In the genomic region with DNA sequence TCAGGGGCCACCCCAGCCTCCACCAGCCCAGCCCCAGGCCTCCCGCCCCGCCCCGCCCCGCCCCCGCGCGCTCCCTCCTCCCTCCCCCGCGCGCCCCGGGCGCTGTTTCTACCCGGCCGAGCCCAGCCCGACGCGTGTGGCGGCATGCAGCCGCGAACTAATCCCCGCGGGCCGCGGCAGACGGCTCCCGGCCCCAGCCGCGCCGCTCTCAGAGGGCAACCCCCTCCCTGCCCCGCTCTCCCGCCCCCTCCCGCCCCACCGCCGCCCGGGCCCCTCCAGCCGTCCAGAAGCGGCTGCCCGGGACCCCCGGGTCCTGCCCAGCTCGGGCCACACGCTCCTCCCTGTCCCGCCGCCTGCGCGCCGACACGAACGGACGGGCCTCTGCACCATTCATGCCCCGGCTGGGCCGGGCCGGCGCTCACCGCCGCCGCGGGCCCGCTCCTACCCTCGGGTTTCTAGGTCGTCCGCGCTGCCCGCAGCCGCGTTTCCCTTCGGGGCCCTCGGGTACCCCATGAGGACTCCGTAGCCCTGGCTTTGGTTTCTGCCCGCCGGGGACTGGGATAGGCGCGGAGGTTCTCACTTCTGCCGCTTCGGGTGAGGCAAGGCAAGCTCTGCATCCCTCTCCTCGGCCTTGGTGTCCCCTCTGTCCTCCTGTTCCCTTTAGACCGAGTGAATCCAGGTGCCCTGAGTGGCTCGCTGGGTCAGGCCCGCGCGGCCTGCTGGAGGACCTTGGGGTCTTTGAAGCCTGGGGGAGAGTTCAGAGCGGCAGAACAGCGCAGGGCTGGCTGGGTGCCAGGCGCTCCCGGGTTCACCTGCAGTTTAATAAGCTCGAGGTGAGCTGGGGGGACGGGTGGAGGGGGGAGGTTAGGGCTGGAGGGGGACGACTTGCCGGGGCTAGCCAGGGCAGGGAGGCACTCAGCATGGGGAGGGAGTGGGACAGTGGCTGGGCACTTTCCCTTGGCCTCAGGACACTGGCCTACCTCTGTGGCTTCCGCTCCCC, we compare ENCODE assay signal across 1 cellular context.
TF ChIP-seq lines count a peak whose summit lies in the region.

No MANE protein-coding gene starts in this region.

TF ChIP-seq in HepG2, 621 proteins besides CTCF, POLR2A, EP300 and RAD21:
- TF ChIP-seq ZFX (CRISPR knock-in tag; IDR thresholded peaks at IDR 0.05; ENCODE audit: low read depth) (peak; percentile 50), EZH2 (conservative IDR thresholded peaks at IDR 0.05; ENCODE audit: low read depth, low read length) (peak; percentile 96), MAFK (conservative IDR thresholded peaks at IDR 0.05 in 1 of 2, IDR thresholded peaks at IDR 0.05 in 1 of 2; ENCODE audit: low read length in 2 of 2) (no peak), ZNF546 (CRISPR knock-in tag; conservative IDR thresholded peaks at IDR 0.05) (no peak), ZNF777 (CRISPR knock-in tag; IDR thresholded peaks at IDR 0.05) (peak; percentile 83), ARNT (IDR thresholded peaks at IDR 0.05) (no peak), JDP2 (CRISPR knock-in tag; IDR thresholded peaks at IDR 0.05; ENCODE audit: borderline replicate concordance) (no peak), ZNF687 (CRISPR knock-in tag; IDR thresholded peaks at IDR 0.05) (peak; percentile 47), UBTF (CRISPR knock-in tag; IDR thresholded peaks at IDR 0.05) (peak; percentile 68; the same call in 1 of the 2 replicates), ZNF598 (CRISPR knock-in tag; IDR thresholded peaks at IDR 0.05; ENCODE audit: borderline replicate concordance) (no peak), HNRNPLL (IDR thresholded peaks at IDR 0.05; ENCODE audit: low read depth, low read length, poor library complexity, severe bottlenecking) (peak; percentile 16), RNF2 (conservative IDR thresholded peaks at IDR 0.05; ENCODE audit: low read depth) (no peak), MTF2 (CRISPR knock-in tag; IDR thresholded peaks at IDR 0.05; ENCODE audit: borderline replicate concordance) (peak; percentile 82), FOXK2 (IDR thresholded peaks at IDR 0.05) (no peak), NCOA1 (CRISPR knock-in tag; IDR thresholded peaks at IDR 0.05) (no peak), ZFY (CRISPR knock-in tag; IDR thresholded peaks at IDR 0.05) (0 out of 2 replicates have a peak, but pooled peaks have one; percentile 14), TP53 (CRISPR knock-in tag; conservative IDR thresholded peaks at IDR 0.05) (no peak), MXI1 (IDR thresholded peaks at IDR 0.05; ENCODE audit: borderline replicate concordance, low read depth, low read length) (no peak), BCL6 (CRISPR knock-in tag; IDR thresholded peaks at IDR 0.05) (peak; percentile 19; the same call in 1 of the 2 replicates), SOX13 (IDR thresholded peaks at IDR 0.05) (no peak), SOX13 (CRISPR knock-in tag; conservative IDR thresholded peaks at IDR 0.05 in 1 of 2, IDR thresholded peaks at IDR 0.05 in 1 of 2) (no peak), ZNF33A (CRISPR knock-in tag; IDR thresholded peaks at IDR 0.05; ENCODE audit: borderline replicate concordance) (no peak), NAIF1 (CRISPR knock-in tag; IDR thresholded peaks at IDR 0.05; ENCODE audit: borderline replicate concordance) (no peak), HNRNPK (IDR thresholded peaks at IDR 0.05; ENCODE audit: low read depth, low read length, poor library complexity, severe bottlenecking) (peak; percentile 51), ZNF691 (CRISPR knock-in tag; IDR thresholded peaks at IDR 0.05; ENCODE audit: borderline replicate concordance, low read depth) (no peak), JUN (CRISPR knock-in tag; IDR thresholded peaks at IDR 0.05) (no peak)
- TF ChIP-seq, protein P1, sequence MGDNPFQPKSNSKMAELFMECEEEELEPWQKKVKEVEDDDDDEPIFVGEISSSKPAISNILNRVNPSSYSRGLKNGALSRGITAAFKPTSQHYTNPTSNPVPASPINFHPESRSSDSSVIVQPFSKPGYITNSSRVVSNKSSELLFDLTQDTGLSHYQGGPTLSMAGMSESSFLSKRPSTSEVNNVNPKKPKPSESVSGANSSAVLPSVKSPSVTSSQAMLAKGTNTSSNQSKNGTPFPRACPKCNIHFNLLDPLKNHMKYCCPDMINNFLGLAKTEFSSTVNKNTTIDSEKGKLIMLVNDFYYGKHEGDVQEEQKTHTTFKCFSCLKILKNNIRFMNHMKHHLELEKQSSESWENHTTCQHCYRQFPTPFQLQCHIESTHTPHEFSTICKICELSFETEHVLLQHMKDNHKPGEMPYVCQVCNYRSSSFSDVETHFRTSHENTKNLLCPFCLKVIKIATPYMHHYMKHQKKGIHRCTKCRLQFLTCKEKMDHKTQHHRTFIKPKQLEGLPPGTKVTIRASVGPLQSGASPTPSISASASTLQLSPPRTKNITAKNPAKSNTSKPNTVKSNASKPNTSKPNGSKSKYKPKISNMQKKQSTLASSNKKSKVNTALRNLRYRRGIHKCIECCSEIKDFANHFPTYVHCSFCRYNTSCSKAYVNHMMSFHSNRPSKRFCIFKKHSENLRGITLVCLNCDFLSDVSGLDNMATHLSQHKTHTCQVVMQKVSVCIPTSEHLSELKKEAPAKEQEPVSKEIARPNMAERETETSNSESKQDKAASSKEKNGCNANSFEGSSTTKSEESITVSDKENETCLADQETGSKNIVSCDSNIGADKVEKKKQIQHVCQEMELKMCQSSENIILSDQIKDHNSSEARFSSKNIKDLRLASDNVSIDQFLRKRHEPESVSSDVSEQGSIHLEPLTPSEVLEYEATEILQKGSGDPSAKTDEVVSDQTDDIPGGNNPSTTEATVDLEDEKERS (CRISPR knock-in tag; IDR thresholded peaks at IDR 0.05) = no peak
- TF ChIP-seq, protein P2, sequence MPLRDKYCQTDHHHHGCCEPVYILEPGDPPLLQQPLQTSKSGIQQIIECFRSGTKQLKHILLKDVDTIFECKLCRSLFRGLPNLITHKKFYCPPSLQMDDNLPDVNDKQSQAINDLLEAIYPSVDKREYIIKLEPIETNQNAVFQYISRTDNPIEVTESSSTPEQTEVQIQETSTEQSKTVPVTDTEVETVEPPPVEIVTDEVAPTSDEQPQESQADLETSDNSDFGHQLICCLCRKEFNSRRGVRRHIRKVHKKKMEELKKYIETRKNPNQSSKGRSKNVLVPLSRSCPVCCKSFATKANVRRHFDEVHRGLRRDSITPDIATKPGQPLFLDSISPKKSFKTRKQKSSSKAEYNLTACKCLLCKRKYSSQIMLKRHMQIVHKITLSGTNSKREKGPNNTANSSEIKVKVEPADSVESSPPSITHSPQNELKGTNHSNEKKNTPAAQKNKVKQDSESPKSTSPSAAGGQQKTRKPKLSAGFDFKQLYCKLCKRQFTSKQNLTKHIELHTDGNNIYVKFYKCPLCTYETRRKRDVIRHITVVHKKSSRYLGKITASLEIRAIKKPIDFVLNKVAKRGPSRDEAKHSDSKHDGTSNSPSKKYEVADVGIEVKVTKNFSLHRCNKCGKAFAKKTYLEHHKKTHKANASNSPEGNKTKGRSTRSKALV (CRISPR knock-in tag; IDR thresholded peaks at IDR 0.05) = peak; percentile 56; the same call in 1 of the 2 replicates
- TF ChIP-seq, protein P3, sequence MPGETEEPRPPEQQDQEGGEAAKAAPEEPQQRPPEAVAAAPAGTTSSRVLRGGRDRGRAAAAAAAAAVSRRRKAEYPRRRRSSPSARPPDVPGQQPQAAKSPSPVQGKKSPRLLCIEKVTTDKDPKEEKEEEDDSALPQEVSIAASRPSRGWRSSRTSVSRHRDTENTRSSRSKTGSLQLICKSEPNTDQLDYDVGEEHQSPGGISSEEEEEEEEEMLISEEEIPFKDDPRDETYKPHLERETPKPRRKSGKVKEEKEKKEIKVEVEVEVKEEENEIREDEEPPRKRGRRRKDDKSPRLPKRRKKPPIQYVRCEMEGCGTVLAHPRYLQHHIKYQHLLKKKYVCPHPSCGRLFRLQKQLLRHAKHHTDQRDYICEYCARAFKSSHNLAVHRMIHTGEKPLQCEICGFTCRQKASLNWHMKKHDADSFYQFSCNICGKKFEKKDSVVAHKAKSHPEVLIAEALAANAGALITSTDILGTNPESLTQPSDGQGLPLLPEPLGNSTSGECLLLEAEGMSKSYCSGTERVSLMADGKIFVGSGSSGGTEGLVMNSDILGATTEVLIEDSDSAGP (CRISPR knock-in tag; IDR thresholded peaks at IDR 0.05; ENCODE audit: borderline replicate concordance) = peak; percentile 44; the same call in 1 of the 2 replicates
- TF ChIP-seq, protein P4, sequence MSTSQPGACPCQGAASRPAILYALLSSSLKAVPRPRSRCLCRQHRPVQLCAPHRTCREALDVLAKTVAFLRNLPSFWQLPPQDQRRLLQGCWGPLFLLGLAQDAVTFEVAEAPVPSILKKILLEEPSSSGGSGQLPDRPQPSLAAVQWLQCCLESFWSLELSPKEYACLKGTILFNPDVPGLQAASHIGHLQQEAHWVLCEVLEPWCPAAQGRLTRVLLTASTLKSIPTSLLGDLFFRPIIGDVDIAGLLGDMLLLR (CRISPR knock-in tag; IDR thresholded peaks at IDR 0.05) = no peak
- TF ChIP-seq, protein P5, sequence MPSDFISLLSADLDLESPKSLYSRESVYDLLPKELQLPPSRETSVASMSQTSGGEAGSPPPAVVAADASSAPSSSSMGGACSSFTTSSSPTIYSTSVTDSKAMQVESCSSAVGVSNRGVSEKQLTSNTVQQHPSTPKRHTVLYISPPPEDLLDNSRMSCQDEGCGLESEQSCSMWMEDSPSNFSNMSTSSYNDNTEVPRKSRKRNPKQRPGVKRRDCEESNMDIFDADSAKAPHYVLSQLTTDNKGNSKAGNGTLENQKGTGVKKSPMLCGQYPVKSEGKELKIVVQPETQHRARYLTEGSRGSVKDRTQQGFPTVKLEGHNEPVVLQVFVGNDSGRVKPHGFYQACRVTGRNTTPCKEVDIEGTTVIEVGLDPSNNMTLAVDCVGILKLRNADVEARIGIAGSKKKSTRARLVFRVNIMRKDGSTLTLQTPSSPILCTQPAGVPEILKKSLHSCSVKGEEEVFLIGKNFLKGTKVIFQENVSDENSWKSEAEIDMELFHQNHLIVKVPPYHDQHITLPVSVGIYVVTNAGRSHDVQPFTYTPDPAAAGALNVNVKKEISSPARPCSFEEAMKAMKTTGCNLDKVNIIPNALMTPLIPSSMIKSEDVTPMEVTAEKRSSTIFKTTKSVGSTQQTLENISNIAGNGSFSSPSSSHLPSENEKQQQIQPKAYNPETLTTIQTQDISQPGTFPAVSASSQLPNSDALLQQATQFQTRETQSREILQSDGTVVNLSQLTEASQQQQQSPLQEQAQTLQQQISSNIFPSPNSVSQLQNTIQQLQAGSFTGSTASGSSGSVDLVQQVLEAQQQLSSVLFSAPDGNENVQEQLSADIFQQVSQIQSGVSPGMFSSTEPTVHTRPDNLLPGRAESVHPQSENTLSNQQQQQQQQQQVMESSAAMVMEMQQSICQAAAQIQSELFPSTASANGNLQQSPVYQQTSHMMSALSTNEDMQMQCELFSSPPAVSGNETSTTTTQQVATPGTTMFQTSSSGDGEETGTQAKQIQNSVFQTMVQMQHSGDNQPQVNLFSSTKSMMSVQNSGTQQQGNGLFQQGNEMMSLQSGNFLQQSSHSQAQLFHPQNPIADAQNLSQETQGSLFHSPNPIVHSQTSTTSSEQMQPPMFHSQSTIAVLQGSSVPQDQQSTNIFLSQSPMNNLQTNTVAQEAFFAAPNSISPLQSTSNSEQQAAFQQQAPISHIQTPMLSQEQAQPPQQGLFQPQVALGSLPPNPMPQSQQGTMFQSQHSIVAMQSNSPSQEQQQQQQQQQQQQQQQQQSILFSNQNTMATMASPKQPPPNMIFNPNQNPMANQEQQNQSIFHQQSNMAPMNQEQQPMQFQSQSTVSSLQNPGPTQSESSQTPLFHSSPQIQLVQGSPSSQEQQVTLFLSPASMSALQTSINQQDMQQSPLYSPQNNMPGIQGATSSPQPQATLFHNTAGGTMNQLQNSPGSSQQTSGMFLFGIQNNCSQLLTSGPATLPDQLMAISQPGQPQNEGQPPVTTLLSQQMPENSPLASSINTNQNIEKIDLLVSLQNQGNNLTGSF (CRISPR knock-in tag; IDR thresholded peaks at IDR 0.05) = no peak
